In genomic region chr4:185211641-185212040, GRCh38 we compare ENCODE assay signal across 1 cellular context.
TF ChIP-seq lines count a peak whose summit lies in the region.

No MANE protein-coding gene starts in this region.

TF ChIP-seq in IMR-90, 13 proteins besides CTCF, POLR2A, EP300 and RAD21 (continued from another document):
- TF ChIP-seq SMC3 (IDR thresholded peaks at IDR 0.05; ENCODE audit: low read depth, low read length) (no peak), MAFK (IDR thresholded peaks at IDR 0.05; ENCODE audit: low read depth, low read length) (no peak), RCOR1 (IDR thresholded peaks at IDR 0.05; ENCODE audit: insufficient replicate concordance, low read length) (no peak), CEBPB (IDR thresholded peaks at IDR 0.05; ENCODE audit: low read depth, low read length) (no peak), BHLHE40 (IDR thresholded peaks at IDR 0.05; ENCODE audit: low read depth, low read length) (no peak), ELK1 (IDR thresholded peaks at IDR 0.05; ENCODE audit: borderline replicate concordance, low read depth, low read length) (no peak), FOS (IDR thresholded peaks at IDR 0.05; ENCODE audit: low read depth, low read length) (no peak)
